ENCODE assay signal across 1 cellular context in the genomic region with DNA sequence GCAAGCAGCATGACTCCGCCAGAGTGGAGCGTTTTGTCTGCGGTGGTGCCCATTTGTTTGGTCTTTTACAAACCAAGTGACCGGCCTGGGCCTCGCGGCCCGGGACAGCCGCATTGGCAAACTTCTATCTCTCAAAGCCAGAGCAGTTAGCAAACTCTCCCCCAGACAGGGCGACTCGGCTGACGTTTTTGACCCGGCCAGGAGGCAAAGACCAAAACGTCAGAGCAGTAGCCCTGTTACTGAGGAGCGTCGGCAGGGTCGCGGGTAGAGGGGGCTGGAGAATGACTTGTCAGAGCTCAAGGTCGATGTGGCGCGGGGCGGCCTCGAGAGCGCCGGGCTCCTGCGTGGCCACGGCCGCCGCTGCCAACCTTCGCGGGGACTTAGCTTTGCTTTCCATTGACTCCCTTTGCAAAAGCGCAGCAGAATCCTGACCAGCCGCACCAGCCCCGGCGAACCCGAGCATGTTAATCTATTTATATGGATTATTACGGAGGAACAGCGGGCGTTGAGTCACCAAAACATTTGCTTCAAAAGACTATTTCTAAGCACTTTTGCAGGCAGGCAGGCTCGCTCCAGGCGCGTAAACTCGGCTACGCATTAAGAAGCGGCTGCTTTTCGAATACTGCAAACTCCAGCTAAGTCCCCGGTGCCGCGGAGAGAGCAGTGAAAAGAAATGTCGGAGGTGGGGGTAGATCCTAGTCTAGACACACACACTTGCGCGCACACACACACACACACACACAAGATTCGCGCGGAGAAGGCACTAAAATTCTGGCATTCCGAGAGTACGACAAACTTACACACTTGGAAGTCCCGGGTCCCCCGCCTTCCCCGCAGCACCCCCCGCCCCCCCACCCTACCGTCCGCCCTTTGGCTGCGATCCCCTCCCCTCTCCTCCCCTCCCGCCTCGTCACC.
TF ChIP-seq lines count a peak whose summit lies in the region.

No MANE protein-coding gene starts in this region.

TF ChIP-seq in HepG2, 621 proteins besides CTCF, POLR2A, EP300 and RAD21 (continued from another document and continues in another):
- TF ChIP-seq, protein P1, sequence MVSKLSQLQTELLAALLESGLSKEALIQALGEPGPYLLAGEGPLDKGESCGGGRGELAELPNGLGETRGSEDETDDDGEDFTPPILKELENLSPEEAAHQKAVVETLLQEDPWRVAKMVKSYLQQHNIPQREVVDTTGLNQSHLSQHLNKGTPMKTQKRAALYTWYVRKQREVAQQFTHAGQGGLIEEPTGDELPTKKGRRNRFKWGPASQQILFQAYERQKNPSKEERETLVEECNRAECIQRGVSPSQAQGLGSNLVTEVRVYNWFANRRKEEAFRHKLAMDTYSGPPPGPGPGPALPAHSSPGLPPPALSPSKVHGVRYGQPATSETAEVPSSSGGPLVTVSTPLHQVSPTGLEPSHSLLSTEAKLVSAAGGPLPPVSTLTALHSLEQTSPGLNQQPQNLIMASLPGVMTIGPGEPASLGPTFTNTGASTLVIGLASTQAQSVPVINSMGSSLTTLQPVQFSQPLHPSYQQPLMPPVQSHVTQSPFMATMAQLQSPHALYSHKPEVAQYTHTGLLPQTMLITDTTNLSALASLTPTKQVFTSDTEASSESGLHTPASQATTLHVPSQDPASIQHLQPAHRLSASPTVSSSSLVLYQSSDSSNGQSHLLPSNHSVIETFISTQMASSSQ (IDR thresholded peaks at IDR 0.05; ENCODE audit: low read depth), result no peak
- TF ChIP-seq, protein P1 (CRISPR knock-in tag; IDR thresholded peaks at IDR 0.05; ENCODE audit: borderline replicate concordance), result peak; percentile 59; the same call in 1 of the 2 replicates
- 0 out of 2 replicates have a peak, but pooled peaks have one; percentile 52 for TF ChIP-seq GPN1 (CRISPR knock-in tag; IDR thresholded peaks at IDR 0.05; ENCODE audit: borderline replicate concordance)
- peak; percentile 48; the same call in 1 of the 2 replicates for TF ChIP-seq GFI1 (CRISPR knock-in tag; IDR thresholded peaks at IDR 0.05; ENCODE audit: borderline replicate concordance)
- TF ChIP-seq MYNN (CRISPR knock-in tag; IDR thresholded peaks at IDR 0.05; ENCODE audit: low read depth), result peak; percentile 30; the same call in 1 of the 2 replicates
- peak; percentile 39; the same call in 1 of the 2 replicates for TF ChIP-seq KMT2B (CRISPR knock-in tag; IDR thresholded peaks at IDR 0.05)
- TF ChIP-seq ZNF788 (CRISPR knock-in tag; IDR thresholded peaks at IDR 0.05; ENCODE audit: borderline replicate concordance), result peak; percentile 43; the same call in 1 of the 2 replicates
- TF ChIP-seq, protein P2, sequence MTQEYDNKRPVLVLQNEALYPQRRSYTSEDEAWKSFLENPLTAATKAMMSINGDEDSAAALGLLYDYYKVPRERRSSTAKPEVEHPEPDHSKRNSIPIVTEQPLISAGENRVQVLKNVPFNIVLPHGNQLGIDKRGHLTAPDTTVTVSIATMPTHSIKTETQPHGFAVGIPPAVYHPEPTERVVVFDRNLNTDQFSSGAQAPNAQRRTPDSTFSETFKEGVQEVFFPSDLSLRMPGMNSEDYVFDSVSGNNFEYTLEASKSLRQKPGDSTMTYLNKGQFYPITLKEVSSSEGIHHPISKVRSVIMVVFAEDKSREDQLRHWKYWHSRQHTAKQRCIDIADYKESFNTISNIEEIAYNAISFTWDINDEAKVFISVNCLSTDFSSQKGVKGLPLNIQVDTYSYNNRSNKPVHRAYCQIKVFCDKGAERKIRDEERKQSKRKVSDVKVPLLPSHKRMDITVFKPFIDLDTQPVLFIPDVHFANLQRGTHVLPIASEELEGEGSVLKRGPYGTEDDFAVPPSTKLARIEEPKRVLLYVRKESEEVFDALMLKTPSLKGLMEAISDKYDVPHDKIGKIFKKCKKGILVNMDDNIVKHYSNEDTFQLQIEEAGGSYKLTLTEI (CRISPR knock-in tag; conservative IDR thresholded peaks at IDR 0.05), result no peak
- peak; percentile 91 for TF ChIP-seq ZNF501 (CRISPR knock-in tag; IDR thresholded peaks at IDR 0.05)
- TF ChIP-seq HDAC2 (CRISPR knock-in tag; IDR thresholded peaks at IDR 0.05), result peak; percentile 68
- TF ChIP-seq, protein P3, sequence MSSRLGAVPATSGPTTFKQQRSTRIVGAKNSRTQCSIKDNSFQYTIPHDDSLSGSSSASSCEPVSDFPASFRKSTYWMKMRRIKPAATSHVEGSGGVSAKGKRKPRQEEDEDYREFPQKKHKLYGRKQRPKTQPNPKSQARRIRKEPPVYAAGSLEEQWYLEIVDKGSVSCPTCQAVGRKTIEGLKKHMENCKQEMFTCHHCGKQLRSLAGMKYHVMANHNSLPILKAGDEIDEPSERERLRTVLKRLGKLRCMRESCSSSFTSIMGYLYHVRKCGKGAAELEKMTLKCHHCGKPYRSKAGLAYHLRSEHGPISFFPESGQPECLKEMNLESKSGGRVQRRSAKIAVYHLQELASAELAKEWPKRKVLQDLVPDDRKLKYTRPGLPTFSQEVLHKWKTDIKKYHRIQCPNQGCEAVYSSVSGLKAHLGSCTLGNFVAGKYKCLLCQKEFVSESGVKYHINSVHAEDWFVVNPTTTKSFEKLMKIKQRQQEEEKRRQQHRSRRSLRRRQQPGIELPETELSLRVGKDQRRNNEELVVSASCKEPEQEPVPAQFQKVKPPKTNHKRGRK (CRISPR knock-in tag; IDR thresholded peaks at IDR 0.05), result peak; percentile 60; the same call in 1 of the 2 replicates
- TF ChIP-seq ZNF337 (CRISPR knock-in tag; IDR thresholded peaks at IDR 0.05; ENCODE audit: borderline replicate concordance, low read depth), result peak; percentile 79; the same call in 1 of the 2 replicates
- TF ChIP-seq, protein P4, sequence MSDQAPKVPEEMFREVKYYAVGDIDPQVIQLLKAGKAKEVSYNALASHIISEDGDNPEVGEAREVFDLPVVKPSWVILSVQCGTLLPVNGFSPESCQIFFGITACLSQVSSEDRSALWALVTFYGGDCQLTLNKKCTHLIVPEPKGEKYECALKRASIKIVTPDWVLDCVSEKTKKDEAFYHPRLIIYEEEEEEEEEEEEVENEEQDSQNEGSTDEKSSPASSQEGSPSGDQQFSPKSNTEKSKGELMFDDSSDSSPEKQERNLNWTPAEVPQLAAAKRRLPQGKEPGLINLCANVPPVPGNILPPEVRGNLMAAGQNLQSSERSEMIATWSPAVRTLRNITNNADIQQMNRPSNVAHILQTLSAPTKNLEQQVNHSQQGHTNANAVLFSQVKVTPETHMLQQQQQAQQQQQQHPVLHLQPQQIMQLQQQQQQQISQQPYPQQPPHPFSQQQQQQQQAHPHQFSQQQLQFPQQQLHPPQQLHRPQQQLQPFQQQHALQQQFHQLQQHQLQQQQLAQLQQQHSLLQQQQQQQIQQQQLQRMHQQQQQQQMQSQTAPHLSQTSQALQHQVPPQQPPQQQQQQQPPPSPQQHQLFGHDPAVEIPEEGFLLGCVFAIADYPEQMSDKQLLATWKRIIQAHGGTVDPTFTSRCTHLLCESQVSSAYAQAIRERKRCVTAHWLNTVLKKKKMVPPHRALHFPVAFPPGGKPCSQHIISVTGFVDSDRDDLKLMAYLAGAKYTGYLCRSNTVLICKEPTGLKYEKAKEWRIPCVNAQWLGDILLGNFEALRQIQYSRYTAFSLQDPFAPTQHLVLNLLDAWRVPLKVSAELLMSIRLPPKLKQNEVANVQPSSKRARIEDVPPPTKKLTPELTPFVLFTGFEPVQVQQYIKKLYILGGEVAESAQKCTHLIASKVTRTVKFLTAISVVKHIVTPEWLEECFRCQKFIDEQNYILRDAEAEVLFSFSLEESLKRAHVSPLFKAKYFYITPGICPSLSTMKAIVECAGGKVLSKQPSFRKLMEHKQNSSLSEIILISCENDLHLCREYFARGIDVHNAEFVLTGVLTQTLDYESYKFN (CRISPR knock-in tag; conservative IDR thresholded peaks at IDR 0.05), result peak; percentile 59
- TF ChIP-seq ZNF746 (CRISPR knock-in tag; IDR thresholded peaks at IDR 0.05), result peak; percentile 73
- TF ChIP-seq GABPA (IDR thresholded peaks at IDR 0.05; ENCODE audit: low read depth, low read length), result no peak
- TF ChIP-seq GABPA (CRISPR knock-in tag; IDR thresholded peaks at IDR 0.05; ENCODE audit: low read depth), result no peak
- TF ChIP-seq ZBTB7A (CRISPR knock-in tag; IDR thresholded peaks at IDR 0.05), result peak; percentile 88
- TF ChIP-seq, protein P5, sequence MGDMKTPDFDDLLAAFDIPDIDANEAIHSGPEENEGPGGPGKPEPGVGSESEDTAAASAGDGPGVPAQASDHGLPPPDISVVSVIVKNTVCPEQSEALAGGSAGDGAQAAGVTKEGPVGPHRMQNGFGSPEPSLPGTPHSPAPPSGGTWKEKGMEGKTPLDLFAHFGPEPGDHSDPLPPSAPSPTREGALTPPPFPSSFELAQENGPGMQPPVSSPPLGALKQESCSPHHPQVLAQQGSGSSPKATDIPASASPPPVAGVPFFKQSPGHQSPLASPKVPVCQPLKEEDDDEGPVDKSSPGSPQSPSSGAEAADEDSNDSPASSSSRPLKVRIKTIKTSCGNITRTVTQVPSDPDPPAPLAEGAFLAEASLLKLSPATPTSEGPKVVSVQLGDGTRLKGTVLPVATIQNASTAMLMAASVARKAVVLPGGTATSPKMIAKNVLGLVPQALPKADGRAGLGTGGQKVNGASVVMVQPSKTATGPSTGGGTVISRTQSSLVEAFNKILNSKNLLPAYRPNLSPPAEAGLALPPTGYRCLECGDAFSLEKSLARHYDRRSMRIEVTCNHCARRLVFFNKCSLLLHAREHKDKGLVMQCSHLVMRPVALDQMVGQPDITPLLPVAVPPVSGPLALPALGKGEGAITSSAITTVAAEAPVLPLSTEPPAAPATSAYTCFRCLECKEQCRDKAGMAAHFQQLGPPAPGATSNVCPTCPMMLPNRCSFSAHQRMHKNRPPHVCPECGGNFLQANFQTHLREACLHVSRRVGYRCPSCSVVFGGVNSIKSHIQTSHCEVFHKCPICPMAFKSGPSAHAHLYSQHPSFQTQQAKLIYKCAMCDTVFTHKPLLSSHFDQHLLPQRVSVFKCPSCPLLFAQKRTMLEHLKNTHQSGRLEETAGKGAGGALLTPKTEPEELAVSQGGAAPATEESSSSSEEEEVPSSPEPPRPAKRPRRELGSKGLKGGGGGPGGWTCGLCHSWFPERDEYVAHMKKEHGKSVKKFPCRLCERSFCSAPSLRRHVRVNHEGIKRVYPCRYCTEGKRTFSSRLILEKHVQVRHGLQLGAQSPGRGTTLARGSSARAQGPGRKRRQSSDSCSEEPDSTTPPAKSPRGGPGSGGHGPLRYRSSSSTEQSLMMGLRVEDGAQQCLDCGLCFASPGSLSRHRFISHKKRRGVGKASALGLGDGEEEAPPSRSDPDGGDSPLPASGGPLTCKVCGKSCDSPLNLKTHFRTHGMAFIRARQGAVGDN (CRISPR knock-in tag; IDR thresholded peaks at IDR 0.05), result peak; percentile 96
- TF ChIP-seq, protein P6, sequence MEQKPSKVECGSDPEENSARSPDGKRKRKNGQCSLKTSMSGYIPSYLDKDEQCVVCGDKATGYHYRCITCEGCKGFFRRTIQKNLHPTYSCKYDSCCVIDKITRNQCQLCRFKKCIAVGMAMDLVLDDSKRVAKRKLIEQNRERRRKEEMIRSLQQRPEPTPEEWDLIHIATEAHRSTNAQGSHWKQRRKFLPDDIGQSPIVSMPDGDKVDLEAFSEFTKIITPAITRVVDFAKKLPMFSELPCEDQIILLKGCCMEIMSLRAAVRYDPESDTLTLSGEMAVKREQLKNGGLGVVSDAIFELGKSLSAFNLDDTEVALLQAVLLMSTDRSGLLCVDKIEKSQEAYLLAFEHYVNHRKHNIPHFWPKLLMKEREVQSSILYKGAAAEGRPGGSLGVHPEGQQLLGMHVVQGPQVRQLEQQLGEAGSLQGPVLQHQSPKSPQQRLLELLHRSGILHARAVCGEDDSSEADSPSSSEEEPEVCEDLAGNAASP (CRISPR knock-in tag; IDR thresholded peaks at IDR 0.05; ENCODE audit: borderline replicate concordance), result peak; percentile 42; the same call in 1 of the 2 replicates
- TF ChIP-seq, protein P7, sequence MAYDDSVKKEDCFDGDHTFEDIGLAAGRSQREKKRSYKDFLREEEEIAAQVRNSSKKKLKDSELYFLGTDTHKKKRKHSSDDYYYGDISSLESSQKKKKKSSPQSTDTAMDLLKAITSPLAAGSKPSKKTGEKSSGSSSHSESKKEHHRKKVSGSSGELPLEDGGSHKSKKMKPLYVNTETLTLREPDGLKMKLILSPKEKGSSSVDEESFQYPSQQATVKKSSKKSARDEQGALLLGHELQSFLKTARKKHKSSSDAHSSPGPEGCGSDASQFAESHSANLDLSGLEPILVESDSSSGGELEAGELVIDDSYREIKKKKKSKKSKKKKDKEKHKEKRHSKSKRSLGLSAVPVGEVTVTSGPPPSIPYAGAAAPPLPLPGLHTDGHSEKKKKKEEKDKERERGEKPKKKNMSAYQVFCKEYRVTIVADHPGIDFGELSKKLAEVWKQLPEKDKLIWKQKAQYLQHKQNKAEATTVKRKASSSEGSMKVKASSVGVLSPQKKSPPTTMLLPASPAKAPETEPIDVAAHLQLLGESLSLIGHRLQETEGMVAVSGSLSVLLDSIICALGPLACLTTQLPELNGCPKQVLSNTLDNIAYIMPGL (CRISPR knock-in tag; IDR thresholded peaks at IDR 0.05; ENCODE audit: borderline replicate concordance in 1 of 2, low read depth in 1 of 2), result peak in 1 of 2 experiments; percentile 72; a peak in 2 of 4 replicates
- TF ChIP-seq ZNF44 (CRISPR knock-in tag; IDR thresholded peaks at IDR 0.05), result peak; percentile 60; the same call in 1 of the 2 replicates
- TF ChIP-seq GLI4 (CRISPR knock-in tag; IDR thresholded peaks at IDR 0.05; ENCODE audit: borderline replicate concordance), result peak; percentile 88; the same call in 1 of the 2 replicates
- TF ChIP-seq ZNF883 (CRISPR knock-in tag; IDR thresholded peaks at IDR 0.05; ENCODE audit: not compliant biosample characterization), result peak; percentile 46
- TF ChIP-seq, protein P8, sequence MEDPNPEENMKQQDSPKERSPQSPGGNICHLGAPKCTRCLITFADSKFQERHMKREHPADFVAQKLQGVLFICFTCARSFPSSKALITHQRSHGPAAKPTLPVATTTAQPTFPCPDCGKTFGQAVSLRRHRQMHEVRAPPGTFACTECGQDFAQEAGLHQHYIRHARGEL (CRISPR knock-in tag; IDR thresholded peaks at IDR 0.05), result 0 out of 2 replicates have a peak, but pooled peaks have one; percentile 28
- TF ChIP-seq RAD51 (IDR thresholded peaks at IDR 0.05; ENCODE audit: borderline replicate concordance), result no peak
- no peak for TF ChIP-seq NPAS2 (CRISPR knock-in tag; IDR thresholded peaks at IDR 0.05; ENCODE audit: borderline replicate concordance)
